ENCODE assay signal across 8 cellular contexts in the genomic region with DNA sequence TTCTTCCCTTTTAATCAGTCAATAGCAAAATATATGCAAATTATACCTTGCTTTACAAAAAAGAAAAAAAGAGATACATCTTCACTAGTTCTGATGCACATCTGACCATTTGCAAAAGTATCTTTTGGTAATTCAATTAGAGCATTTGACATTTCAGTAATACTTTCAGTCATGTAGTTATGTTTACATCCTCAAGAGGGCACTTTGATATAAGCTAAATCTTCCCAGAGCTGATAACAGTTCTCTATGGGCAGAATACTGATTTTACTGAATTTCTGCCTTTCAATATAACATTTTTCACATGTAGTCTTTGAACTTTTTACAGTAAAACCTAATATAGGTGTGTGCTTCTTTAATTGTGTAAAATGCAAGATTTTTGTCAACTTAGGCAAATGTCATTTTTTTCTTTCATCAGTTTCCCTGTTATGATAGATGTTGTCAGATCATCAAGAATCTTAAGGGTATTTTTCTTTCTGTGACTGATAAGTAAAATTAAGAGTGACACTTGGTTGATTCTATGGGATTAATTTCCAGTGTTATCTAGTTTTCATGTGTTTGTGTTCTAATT.
DNase-seq lines count a peak whose midpoint lies in the region; ATAC-seq and TF ChIP-seq lines count a peak whose summit lies in the region.

No MANE protein-coding gene starts in this region.

- H3K27ac ChIP-seq in left ventricle myocardium inferior (replicated peaks) (no peak overlapping the region), brain microvascular endothelial cell (no peak overlapping the region)

- peak; percentile 59 for TF ChIP-seq CTCF in left ventricle myocardium inferior (IDR thresholded peaks at IDR 0.05; ENCODE audit: borderline replicate concordance)
- peak; percentile 17 for TF ChIP-seq CTCF in brain microvascular endothelial cell (IDR thresholded peaks at IDR 0.05; ENCODE audit: low read depth, low read length, missing control alignments)
- TF ChIP-seq CTCF in omental fat pad (IDR thresholded peaks at IDR 0.05) = no peak

- H3K27me3 ChIP-seq in left ventricle myocardium inferior (ENCODE audit: low read depth) (no peaks in the 10 kb centered on the region), brain microvascular endothelial cell (replicated peaks) (no peaks in the 10 kb centered on the region)

- no peak overlapping the region for H3K4me3 ChIP-seq in left ventricle myocardium inferior
- no peak overlapping the region for H3K4me3 ChIP-seq in brain microvascular endothelial cell (ENCODE audit: low read depth, low read length)

- in situ Hi-C loops in brain microvascular endothelial cell (cut with HindIII; ENCODE audit: low pct_ligation_motif_present, low sequenced_read_pairs) = no loop called here

- no peak for DNase-seq in left ventricle myocardium inferior
- no peak for DNase-seq in left cardiac atrium
- DNase-seq in NCI-H2171 (lab: John Stamatoyannopoulos, UW) = peak; percentile 8
- no peak for DNase-seq in brain microvascular endothelial cell
- peak; percentile 8 to 38 for DNase-seq in lung microvascular endothelial cell (ENCODE audit: low read depth in 2 of 2)
- DNase-seq in omental fat pad (ENCODE audit: low spot score) = no peak

- no peak for ATAC-seq in left cardiac atrium
- peak; percentile 69 for ATAC-seq in HG03039 (IDR thresholded peaks at IDR 0.05; ENCODE audit: unreplicated experiment)
- no peak for ATAC-seq in omental fat pad (ENCODE audit: low FRiP score)
- no peak for ATAC-seq in HG03196 (IDR thresholded peaks at IDR 0.05; ENCODE audit: unreplicated experiment)

- intact Hi-C loops in left ventricle myocardium inferior (cut with micrococcal nuclease) = no loop called here
- intact Hi-C loops in left cardiac atrium (cut with DNase I) = loop anchor here (5.0 to 10.0 kb wide), 4 partner anchors 577 to 1017 kb away; no protein-coding TSS in a partner anchor

- H3K36me3 ChIP-seq in left ventricle myocardium inferior (no peaks in the 10 kb centered on the region), brain microvascular endothelial cell (replicated peaks) (no peaks in the 10 kb centered on the region)

- H3K4me1 ChIP-seq in left ventricle myocardium inferior = no peaks in the 10 kb centered on the region

- H3K9me3 ChIP-seq in left ventricle myocardium inferior (replicated peaks) = no peaks in the 10 kb centered on the region

Comparison
In these comparisons a context has a peak if more than half of its experiments do, and no peak if none do; other contexts are left out.
1. DNase-seq: peak in NCI-H2171 (single experiment) and lung microvascular endothelial cell (2 of 2); none in left ventricle myocardium inferior (single experiment), left cardiac atrium (single experiment), brain microvascular endothelial cell (single experiment) and omental fat pad (single experiment).
2. CTCF ChIP-seq: peak in left ventricle myocardium inferior (single experiment) and brain microvascular endothelial cell (single experiment); none in omental fat pad (0 of 3).